Comparison of ENCODE assay signal across 24 cellular contexts in genomic region chr16:89190150-89190958, GRCh38. TPM values are rescaled to one million over a fixed set of nuclear protein-coding genes. Genes with fewer than 3 reads are reported as not detected.
DNase-seq lines count a peak whose midpoint lies in the region; ATAC-seq, FAIRE-seq and TF ChIP-seq lines count a peak whose summit lies in the region.
"Had no signal": no experiment of that assay in that cellular context is flagged by ENCODE, and none has a peak within 500 bp of the region (broad histone marks: within the 10 kb centered on the region; RNA-seq: fewer than 3 reads in every experiment).

No MANE protein-coding gene starts in this region.

- peaks cover 2% of the 10 kb centered on the region for H3K4me1 Mint-ChIP-seq in activated naive CD8-positive, alpha-beta T cell (ENCODE audit: low read depth)
- H3K4me1 Mint-ChIP-seq in activated naive CD8-positive, alpha-beta T cell treated with anti-CD3 and anti-CD28 coated beads, Interleukin-2, amount 50 U/mL, for 24 hours, result no peaks in the 10 kb centered on the region
- H3K4me1 Mint-ChIP-seq in IgD-negative memory B cell, result peaks cover 0 to 4% (median 2%) of the 10 kb centered on the region in 3 donors

- no peak overlapping the region for H3K27ac Mint-ChIP-seq in activated naive CD8-positive, alpha-beta T cell
- H3K27ac Mint-ChIP-seq in activated naive CD8-positive, alpha-beta T cell treated with anti-CD3 and anti-CD28 coated beads, Interleukin-2, amount 50 U/mL, for 24 hours, result no peak overlapping the region
- peak overlapping the region; percentile 74 to 88 (median 83) for H3K27ac Mint-ChIP-seq in IgD-negative memory B cell
- H3K27ac Mint-ChIP-seq: CD8-positive, alpha-beta T cell; HFFc6; memory B cell had no signal

- H3K4me1 ChIP-seq in HepG2 (ENCODE audit: insufficient read depth, low read length), result peaks cover 32% of the 10 kb centered on the region
- peaks cover 8 to 19% (median 11%) of the 10 kb centered on the region in 6 donors for H3K4me1 ChIP-seq in spleen
- peaks cover 0 to 17% (median 8%) of the 10 kb centered on the region in 4 donors for H3K4me1 ChIP-seq in tibial nerve
- H3K4me1 ChIP-seq: psoas muscle had no signal

- peaks cover 42% of the 10 kb centered on the region for H4K20me1 ChIP-seq in HepG2 (ENCODE audit: insufficient read depth, low read length)

- DNase-seq in activated naive CD8-positive, alpha-beta T cell treated with anti-CD3 and anti-CD28 coated beads, Interleukin-2, amount 50 U/mL, for 24 hours, result no peak
- no peak for DNase-seq in HepG2 (ENCODE audit: low spot score)
- peak; percentile 76 for DNase-seq in spleen
- DNase-seq in NCI-H82 treated with DMSO at 0.1 percent for 48 hours (lab: John Stamatoyannopoulos, UW; ENCODE audit: unreplicated experiment), result no peak
- DNase-seq in tibial nerve (ENCODE audit: low spot score in 2 of 2), result no peak
- DNase-seq: activated CD8-positive, alpha-beta memory T cell treated with anti-CD3 and anti-CD28 coated beads, Interleukin-2, amount 50 U/mL, for 4 hours; DMS79 treated with DMSO at 0.1 percent for 48 hours; HFFc6; KBM-7; MV-4-11; naive thymus-derived CD4-positive, alpha-beta T cell; NCI-H2081; NCI-H446; stimulated activated CD8-positive, alpha-beta memory T cell treated with anti-CD3 and anti-CD28 coated beads, Interleukin-4, amount 100 ng/mL, for 48 hours; substantia nigra had no signal

- peak overlapping the region; percentile 9 to 86 (median 75); a peak in 4 of 6 replicates for H3K4me3 ChIP-seq in HepG2 (replicated peaks in 1 of 3; ENCODE audit: insufficient read depth in 1 of 3, low read depth in 2 of 3, low read length in 3 of 3)
- no peak overlapping the region for H3K4me3 ChIP-seq in spleen
- no peak overlapping the region for H3K4me3 ChIP-seq in tibial nerve
- H3K4me3 ChIP-seq: body of pancreas, heart right ventricle, psoas muscle had no signal

- H3K9me3 Mint-ChIP-seq in activated naive CD8-positive, alpha-beta T cell (ENCODE audit: low read depth), result no peaks in the 10 kb centered on the region
- H3K9me3 Mint-ChIP-seq in activated naive CD8-positive, alpha-beta T cell treated with anti-CD3 and anti-CD28 coated beads, Interleukin-2, amount 50 U/mL, for 24 hours, result no peaks in the 10 kb centered on the region
- H3K9me3 Mint-ChIP-seq in IgD-negative memory B cell, result no peaks in the 10 kb centered on the region
- H3K9me3 Mint-ChIP-seq: CD8-positive, alpha-beta T cell; HFFc6; memory B cell had no signal

- H3K4me2 ChIP-seq in HepG2 (ENCODE audit: low read depth, low read length), result peak overlapping the region; percentile 94

- no peaks in the 10 kb centered on the region for H3K27me3 Mint-ChIP-seq in activated naive CD8-positive, alpha-beta T cell
- no peaks in the 10 kb centered on the region for H3K27me3 Mint-ChIP-seq in activated naive CD8-positive, alpha-beta T cell treated with anti-CD3 and anti-CD28 coated beads, Interleukin-2, amount 50 U/mL, for 24 hours
- no peaks in the 10 kb centered on the region for H3K27me3 Mint-ChIP-seq in IgD-negative memory B cell
- H3K27me3 Mint-ChIP-seq: memory B cell had no signal

- H2AFZ ChIP-seq in HepG2 (ENCODE audit: low read length), result no peak overlapping the region

- TF ChIP-seq POLR2A in HepG2 (IDR thresholded peaks at IDR 0.05; ENCODE audit: insufficient read depth in 1 of 2, low read depth in 2 of 2, low read length in 2 of 2) (no peak; a peak in 1 of 4 replicates), spleen (IDR thresholded peaks at IDR 0.05) (no peak), tibial nerve (IDR thresholded peaks at IDR 0.05) (no peak)

- intact Hi-C loops in HepG2 (cut with micrococcal nuclease; ENCODE audit: unreplicated experiment) (no loop called here), spleen (cut with DNase I; ENCODE audit: low total_unique reads) (no loop called here)

- H3K27me3 ChIP-seq in HepG2 (ENCODE audit: control insufficient read depth in 1 of 2, insufficient read depth in 2 of 2, low read length in 2 of 2) (peaks cover 0 to 5% of the 10 kb centered on the region in 2 experiments; a peak in 1 of 5 replicates), spleen (replicated peaks in 1 of 7) (peaks cover 0 to 23% (median 0%) of the 10 kb centered on the region in 7 donors), tibial nerve (no peaks in the 10 kb centered on the region)

- 23% methylated on average over 17 of the region's 28 CpGs for WGBS in HepG2 (ENCODE audit: low lambda C conversion rate)
- 62 to 72% (median 65%) methylated on average over 25 to 28 of the region's 28 CpGs for WGBS in spleen, 5 donors
- 50 to 63% methylated on average over 20 to 22 of the region's 28 CpGs for WGBS in tibial nerve, 2 donors

- no peak for TF ChIP-seq CTCF in HepG2 (CRISPR knock-in tag; IDR thresholded peaks at IDR 0.05)
- no peak for TF ChIP-seq CTCF in spleen (IDR thresholded peaks at IDR 0.05 in 8 of 11, conservative IDR thresholded peaks at IDR 0.05 in 3 of 11)
- TF ChIP-seq CTCF in tibial nerve (IDR thresholded peaks at IDR 0.05), result no peak

- in situ Hi-C loops in HepG2 (cut with HindIII; ENCODE audit: extremely low pct_ligation_motif_present, low pct_unique_long_range_greater_than_20kb), result no loop called here

- H3K36me3 ChIP-seq in HepG2 (replicated peaks in 1 of 2; ENCODE audit: control insufficient read depth in 1 of 2, insufficient read depth in 2 of 2, low read length in 2 of 2) (no peaks in the 10 kb centered on the region; a peak in 1 of 5 replicates), spleen (no peaks in the 10 kb centered on the region), tibial nerve (no peaks in the 10 kb centered on the region)
- H3K36me3 ChIP-seq: heart right ventricle had no signal

- 0 out of 2 replicates have a peak, but pooled peaks have one; percentile 25 for TF ChIP-seq RAD21 in HepG2 (CRISPR knock-in tag; IDR thresholded peaks at IDR 0.05)

- H3K9ac ChIP-seq in HepG2 (ENCODE audit: insufficient read depth, low read depth, low read length), result peak overlapping the region; percentile 82

- H3K9me3 ChIP-seq in HepG2 (ENCODE audit: low read length) (no peaks in the 10 kb centered on the region), spleen (peaks cover 0 to 2% (median 0%) of the 10 kb centered on the region in 8 donors), tibial nerve (no peaks in the 10 kb centered on the region)
- H3K9me3 ChIP-seq: body of pancreas, heart right ventricle, psoas muscle had no signal

- H3K4me3 Mint-ChIP-seq in activated naive CD8-positive, alpha-beta T cell, result peak overlapping the region; percentile 32
- no peak overlapping the region for H3K4me3 Mint-ChIP-seq in activated naive CD8-positive, alpha-beta T cell treated with anti-CD3 and anti-CD28 coated beads, Interleukin-2, amount 50 U/mL, for 24 hours
- peak overlapping the region in 1 of 4 donors; percentile 20 for H3K4me3 Mint-ChIP-seq in IgD-negative memory B cell
- H3K4me3 Mint-ChIP-seq: HFFc6 had no signal

- CTCF ChIA-PET in HepG2 (lab: Yijun Ruan, JAX; ENCODE audit: low intra/inter-chr PET ratio, low total read pairs), result no interaction called here

- FAIRE-seq in HepG2 (lab: Jason Lieb, UNC), result peak; percentile 50
- FAIRE-seq: colon had no signal

- POLR2A ChIA-PET in HepG2 (lab: Yijun Ruan, JAX), result interaction anchor here (0.5 to 3.0 kb wide), 6 partner anchors 10 to 498 kb away, joined by 3 to 44 read pairs (median 6); partner anchors contain the start of genes CDH15, SLC22A31 and ZNF778

- BruUV-seq in HepG2 (replicated peaks; lab: Mats Ljungman, UMichigan), result no TSS peak

- H3K79me2 ChIP-seq in HepG2 (ENCODE audit: insufficient read depth, low read length), result peaks cover 6% of the 10 kb centered on the region

- H3K27ac ChIP-seq in HepG2 (ENCODE audit: extremely low read length, insufficient read depth, low read length) (peak overlapping the region; percentile 99), spleen (no peak overlapping the region), tibial nerve (no peak overlapping the region)
- H3K27ac ChIP-seq: body of pancreas, heart right ventricle, psoas muscle had no signal

- ATAC-seq in activated naive CD8-positive, alpha-beta T cell treated with anti-CD3 and anti-CD28 coated beads, Interleukin-2, amount 50 U/mL, for 24 hours, result no peak
- peak; percentile 30 for ATAC-seq in HepG2
- ATAC-seq in HG03097 (IDR thresholded peaks at IDR 0.05; ENCODE audit: low FRiP score, unreplicated experiment), result no peak
- ATAC-seq: body of pancreas; CD8-positive, alpha-beta T cell; heart right ventricle; naive thymus-derived CD4-positive, alpha-beta T cell had no signal

- TF ChIP-seq EP300 in HepG2 (IDR thresholded peaks at IDR 0.05; ENCODE audit: low read depth in 2 of 2, low read length in 2 of 2) (no peak), HepG2 (CRISPR knock-in tag; IDR thresholded peaks at IDR 0.05; ENCODE audit: borderline replicate concordance) (no peak), tibial nerve (IDR thresholded peaks at IDR 0.05) (no peak)

- H3K36me3 Mint-ChIP-seq in activated naive CD8-positive, alpha-beta T cell, result no peaks in the 10 kb centered on the region
- no peaks in the 10 kb centered on the region for H3K36me3 Mint-ChIP-seq in activated naive CD8-positive, alpha-beta T cell treated with anti-CD3 and anti-CD28 coated beads, Interleukin-2, amount 50 U/mL, for 24 hours (ENCODE audit: low read depth)
- H3K36me3 Mint-ChIP-seq in IgD-negative memory B cell, result no peaks in the 10 kb centered on the region
- H3K36me3 Mint-ChIP-seq: CD8-positive, alpha-beta T cell; memory B cell; naive thymus-derived CD4-positive, alpha-beta T cell had no signal

RNA-seq across cellular contexts. Expression of gene SLC22A31, which starts 10.0 kb away (rescaled TPM):
- polyA plus RNA-seq in IgD-negative memory B cell (not detected), HepG2 (2011; rRNA removed) (67.3 and 98.2 TPM in 2 replicates), spleen (1 to 10 TPM; 1.1 to 5.6 (median 4.2) TPM)
- total RNA-seq in HepG2 (2016; rRNA removed; fragmentation: Illumina TruSeq; extraction: Trizol) (20.6 and 83.3 TPM in 2 replicates), spleen (1 to 10 TPM in 6 of 7 donors, under 1 TPM in 1; 0.98 to 8.3 (median 4.9) TPM), tibial nerve (1 to 10 TPM in 2 of 4 donors, not detected in 2; 1.4 to 3.3 TPM)
- 22.4 and 22.9 TPM in 2 replicates for total RNA-seq in HepG2 (2016; cell fraction: cytosol; rRNA removed; fragmentation: Illumina TruSeq; extraction: Trizol; ENCODE audit: low read depth)
- total RNA-seq in HepG2 (2016; cell fraction: insoluble cytoplasmic fraction; rRNA removed; fragmentation: Illumina TruSeq; extraction: Trizol), result 17.9 and 83.9 TPM in 2 replicates
- total RNA-seq in HepG2 (2016; cell fraction: membrane; rRNA removed; fragmentation: Illumina TruSeq; extraction: Trizol), result 38.1 and 39.2 TPM in 2 replicates
- total RNA-seq in HepG2 (2016; cell fraction: nucleus; rRNA removed; fragmentation: Illumina TruSeq; extraction: Trizol), result 88.9 and 114 TPM in 2 replicates
- 27.2 and 52.1 TPM in 2 replicates for polyA plus RNA-seq in HepG2 (2011; cell fraction: cytosol; rRNA removed)
- 1,312 and 1,533 TPM in 2 replicates for polyA plus RNA-seq in HepG2 (2011; cell fraction: nucleus; rRNA removed)
- 45.8 and 48.2 TPM in 2 replicates for polyA plus RNA-seq in HepG2 (2012)
- polyA plus RNA-seq in HepG2 (2016; cell fraction: cytosol; fragmentation: Illumina TruSeq; extraction: Trizol; ENCODE audit: low read depth), result 27.4 and 28.3 TPM in 2 replicates
- 23.8 and 26.1 TPM in 2 replicates for polyA plus RNA-seq in HepG2 (2016; cell fraction: insoluble cytoplasmic fraction; fragmentation: Illumina TruSeq; extraction: Trizol; ENCODE audit: low read depth)
- 29.3 and 31.7 TPM in 2 replicates for polyA plus RNA-seq in HepG2 (2016; cell fraction: membrane; fragmentation: Illumina TruSeq; extraction: Trizol; ENCODE audit: low read depth)
- 322 and 325 TPM in 2 replicates for polyA plus RNA-seq in HepG2 (2016; cell fraction: nucleus; fragmentation: Illumina TruSeq; extraction: Trizol; ENCODE audit: insufficient read depth, low read depth)
- polyA minus RNA-seq in HepG2 (2011; rRNA and poly(A)+ RNA removed; ENCODE audit: low replicate concordance), result 51.6 TPM in 1 of 2 replicates, not detected in the other
- 17.1 and 21.0 TPM in 2 replicates for polyA minus RNA-seq in HepG2 (2011; cell fraction: cytosol; rRNA and poly(A)+ RNA removed)
- polyA minus RNA-seq in HepG2 (2011; cell fraction: nucleus; rRNA and poly(A)+ RNA removed), result 89.4 and 90.8 TPM in 2 replicates
- total RNA-seq: HFFc6, psoas muscle had no signal

RNA-seq across cellular contexts. Expression of gene CDH15, which starts 18.8 kb away (rescaled TPM):
- polyA plus RNA-seq in IgD-negative memory B cell (not detected), HepG2 (2011; rRNA removed) (0.69 and 0.74 TPM in 2 replicates), spleen (1 to 10 TPM in 1 of 3 donors, under 1 TPM in 2; 0.14 to 1.1 (median 0.57) TPM)
- total RNA-seq in HepG2 (2016; rRNA removed; fragmentation: Illumina TruSeq; extraction: Trizol) (1.4 and 2.2 TPM in 2 replicates), spleen (1 to 10 TPM in 5 of 7 donors, under 1 TPM in 2; 0.74 to 7.4 (median 1.5) TPM), tibial nerve (1 to 10 TPM in 2 of 4 donors, under 1 TPM in 2; 0.84 to 8.1 (median 1.9) TPM)
- 2.8 and 2.9 TPM in 2 replicates for total RNA-seq in HepG2 (2016; cell fraction: cytosol; rRNA removed; fragmentation: Illumina TruSeq; extraction: Trizol; ENCODE audit: low read depth)
- total RNA-seq in HepG2 (2016; cell fraction: insoluble cytoplasmic fraction; rRNA removed; fragmentation: Illumina TruSeq; extraction: Trizol), result 1.4 and 2.2 TPM in 2 replicates
- 3.6 and 3.7 TPM in 2 replicates for total RNA-seq in HepG2 (2016; cell fraction: membrane; rRNA removed; fragmentation: Illumina TruSeq; extraction: Trizol)
- total RNA-seq in HepG2 (2016; cell fraction: nucleus; rRNA removed; fragmentation: Illumina TruSeq; extraction: Trizol), result 1.6 and 1.8 TPM in 2 replicates
- 0.37 and 1.2 TPM in 2 replicates for polyA plus RNA-seq in HepG2 (2011; cell fraction: cytosol; rRNA removed)
- polyA plus RNA-seq in HepG2 (2011; cell fraction: nucleus; rRNA removed), result 1.6 and 2.1 TPM in 2 replicates
- polyA plus RNA-seq in HepG2 (2012), result 0.61 and 0.90 TPM in 2 replicates
- polyA plus RNA-seq in HepG2 (2016; cell fraction: cytosol; fragmentation: Illumina TruSeq; extraction: Trizol; ENCODE audit: low read depth), result 3.5 and 3.8 TPM in 2 replicates
- 1.7 and 2.3 TPM in 2 replicates for polyA plus RNA-seq in HepG2 (2016; cell fraction: insoluble cytoplasmic fraction; fragmentation: Illumina TruSeq; extraction: Trizol; ENCODE audit: low read depth)
- 3.3 and 4.1 TPM in 2 replicates for polyA plus RNA-seq in HepG2 (2016; cell fraction: membrane; fragmentation: Illumina TruSeq; extraction: Trizol; ENCODE audit: low read depth)
- polyA plus RNA-seq in HepG2 (2016; cell fraction: nucleus; fragmentation: Illumina TruSeq; extraction: Trizol; ENCODE audit: insufficient read depth, low read depth), result 3.3 and 3.4 TPM in 2 replicates
- polyA minus RNA-seq in HepG2 (2011; rRNA and poly(A)+ RNA removed; ENCODE audit: low replicate concordance), result 0.62 TPM in 1 of 2 replicates, not detected in the other
- 0.40 and 0.62 TPM in 2 replicates for polyA minus RNA-seq in HepG2 (2011; cell fraction: cytosol; rRNA and poly(A)+ RNA removed)
- polyA minus RNA-seq in HepG2 (2011; cell fraction: nucleus; rRNA and poly(A)+ RNA removed), result 0.39 TPM in 1 of 2 replicates, not detected in the other
- total RNA-seq: naive thymus-derived CD4-positive, alpha-beta T cell had no signal
- polyA plus RNA-seq: naive thymus-derived CD4-positive, alpha-beta T cell had no signal

RNA-seq across cellular contexts. Expression of gene ZNF778, which starts 27.1 kb away (rescaled TPM):
- 1.3 TPM for polyA plus RNA-seq in IgD-negative memory B cell
- total RNA-seq in HepG2 (2016; rRNA removed; fragmentation: Illumina TruSeq; extraction: Trizol), result 7.2 and 9.3 TPM in 2 replicates
- total RNA-seq in HepG2 (2016; cell fraction: cytosol; rRNA removed; fragmentation: Illumina TruSeq; extraction: Trizol; ENCODE audit: low read depth), result 1.7 and 2.6 TPM in 2 replicates
- 6.1 and 8.3 TPM in 2 replicates for total RNA-seq in HepG2 (2016; cell fraction: insoluble cytoplasmic fraction; rRNA removed; fragmentation: Illumina TruSeq; extraction: Trizol)
- 2.7 and 3.9 TPM in 2 replicates for total RNA-seq in HepG2 (2016; cell fraction: membrane; rRNA removed; fragmentation: Illumina TruSeq; extraction: Trizol)
- total RNA-seq in HepG2 (2016; cell fraction: nucleus; rRNA removed; fragmentation: Illumina TruSeq; extraction: Trizol), result 8.7 and 10.5 TPM in 2 replicates
- polyA plus RNA-seq in HepG2 (2011; rRNA removed), result 3.8 and 6.1 TPM in 2 replicates
- polyA plus RNA-seq in HepG2 (2011; cell fraction: cytosol; rRNA removed), result 1.8 and 2.1 TPM in 2 replicates
- polyA plus RNA-seq in HepG2 (2011; cell fraction: nucleus; rRNA removed), result 6.6 and 11.3 TPM in 2 replicates
- polyA plus RNA-seq in HepG2 (2012), result 2.4 and 3.0 TPM in 2 replicates
- polyA plus RNA-seq in HepG2 (2016; cell fraction: cytosol; fragmentation: Illumina TruSeq; extraction: Trizol; ENCODE audit: low read depth), result 0.79 and 0.83 TPM in 2 replicates
- polyA plus RNA-seq in HepG2 (2016; cell fraction: insoluble cytoplasmic fraction; fragmentation: Illumina TruSeq; extraction: Trizol; ENCODE audit: low read depth), result 4.6 and 6.1 TPM in 2 replicates
- polyA plus RNA-seq in HepG2 (2016; cell fraction: membrane; fragmentation: Illumina TruSeq; extraction: Trizol; ENCODE audit: low read depth), result 0.61 and 1.7 TPM in 2 replicates
- 11.3 and 22.5 TPM in 2 replicates for polyA plus RNA-seq in HepG2 (2016; cell fraction: nucleus; fragmentation: Illumina TruSeq; extraction: Trizol; ENCODE audit: insufficient read depth, low read depth)
- 6.4 and 9.2 TPM in 2 replicates for polyA minus RNA-seq in HepG2 (2011; rRNA and poly(A)+ RNA removed; ENCODE audit: low replicate concordance)
- 4.0 and 6.1 TPM in 2 replicates for polyA minus RNA-seq in HepG2 (2011; cell fraction: cytosol; rRNA and poly(A)+ RNA removed)
- 15.2 and 17.3 TPM in 2 replicates for polyA minus RNA-seq in HepG2 (2011; cell fraction: nucleus; rRNA and poly(A)+ RNA removed)
- total RNA-seq in spleen, result 10 to 100 TPM in 6 of 7 donors, 1 to 10 TPM in 1; 9.4 to 34.4 (median 12.9) TPM
- polyA plus RNA-seq in spleen, result 1 to 10 TPM; 1.6 to 3.1 (median 1.8) TPM
- total RNA-seq in tibial nerve, result 10 to 100 TPM; 11.2 to 26.0 (median 16.2) TPM

Comparison
In these comparisons a context has a peak if more than half of its experiments do, and no peak if none do; other contexts are left out.
1. H3K27ac Mint-ChIP-seq: peak in IgD-negative memory B cell (3 of 3); none in activated naive CD8-positive, alpha-beta T cell (single experiment) and activated naive CD8-positive, alpha-beta T cell treated with anti-CD3 and anti-CD28 coated beads, Interleukin-2, amount 50 U/mL, for 24 hours (single experiment).
2. H3K4me3 ChIP-seq: peak in HepG2 (3 of 3); none in spleen (0 of 8) and tibial nerve (0 of 4).